20 cellular contexts compared by ENCODE assay signal in the genomic region with DNA sequence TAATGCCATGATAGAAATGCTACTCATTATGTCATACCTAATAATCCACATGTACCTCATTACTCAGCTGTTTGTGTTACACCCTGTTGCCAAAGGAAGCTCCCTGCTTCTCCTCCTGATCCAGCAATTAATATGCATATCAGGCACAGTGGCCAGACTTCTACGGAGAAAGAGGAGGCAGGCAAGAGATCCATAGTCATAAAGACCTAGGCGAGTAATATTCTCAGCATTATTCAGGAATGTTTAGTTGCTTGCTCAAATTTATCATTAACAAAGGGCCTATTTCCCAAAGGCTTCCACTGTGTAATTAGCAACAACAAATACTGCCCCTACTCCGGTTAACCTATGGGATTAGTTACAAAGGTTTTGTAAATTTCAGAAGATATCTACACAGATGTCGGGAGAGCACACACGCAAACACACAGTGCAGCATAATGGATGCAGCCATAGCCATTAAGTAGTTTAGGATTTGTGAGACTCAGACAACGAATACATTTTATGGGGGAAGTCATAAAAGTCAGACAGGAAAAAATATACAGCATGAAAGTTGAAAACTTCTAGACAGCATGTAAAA.
DNase-seq lines count a peak whose midpoint lies in the region; ATAC-seq and TF ChIP-seq lines count a peak whose summit lies in the region.
"Had no signal": no experiment of that assay in that cellular context is flagged by ENCODE, and none has a peak within 500 bp of the region (broad histone marks: within the 10 kb centered on the region; RNA-seq: fewer than 3 reads in every experiment).

No MANE protein-coding gene starts in this region.

- TF ChIP-seq CTCF in colonic mucosa (IDR thresholded peaks at IDR 0.05) (no peak), stomach (IDR thresholded peaks at IDR 0.05) (no peak), mucosa of descending colon (IDR thresholded peaks at IDR 0.05) (no peak)

- TF ChIP-seq POLR2A in stomach (IDR thresholded peaks at IDR 0.05): no peak

- H3K4me1 ChIP-seq in colonic mucosa (peaks cover 7% of the 10 kb centered on the region), stomach (peaks cover 9 to 33% (median 17%) of the 10 kb centered on the region in 4 donors), mucosa of descending colon (ENCODE audit: low read depth) (peaks cover 9% of the 10 kb centered on the region)
- H3K4me1 ChIP-seq: testis had no signal

- WGBS in stomach, 5 donors: 42 to 68% (median 46%) methylated on average over 6 of the region's 6 CpGs

- H3K36me3 ChIP-seq in colonic mucosa: no peaks in the 10 kb centered on the region
- H3K36me3 ChIP-seq in stomach: no peaks in the 10 kb centered on the region
- no peaks in the 10 kb centered on the region for H3K36me3 ChIP-seq in mucosa of descending colon (ENCODE audit: low read depth)

- no peak for ATAC-seq in mucosa of descending colon

- H3K9ac ChIP-seq in colonic mucosa (ENCODE audit: low read depth in 2 of 2, low read length in 2 of 2): no peak overlapping the region
- H3K9ac ChIP-seq: GM23248 had no signal

- no peak for TF ChIP-seq EP300 in stomach (IDR thresholded peaks at IDR 0.05)

- intact Hi-C loops in colonic mucosa (cut with DNase I): no loop called here
- intact Hi-C loops in stomach (cut with DNase I; ENCODE audit: low total_unique reads): no loop called here
- intact Hi-C loops in mucosa of descending colon (cut with DNase I, micrococcal nuclease): no loop called here

- H3K4me3 ChIP-seq in colonic mucosa (no peak overlapping the region), stomach (no peak overlapping the region), mucosa of descending colon (no peak overlapping the region)
- H3K4me3 ChIP-seq: GM23248, testis had no signal

- H3K27me3 ChIP-seq in colonic mucosa (no peaks in the 10 kb centered on the region), stomach (no peaks in the 10 kb centered on the region)
- H3K27me3 ChIP-seq: testis had no signal

- DNase-seq in DMS53 (lab: John Stamatoyannopoulos, UW): peak; percentile 47
- DNase-seq in DMS53 treated with DMSO at 0.1 percent for 48 hours (lab: John Stamatoyannopoulos, UW; ENCODE audit: unreplicated experiment): no peak
- no peak for DNase-seq in colonic mucosa
- DNase-seq in kidney tubule cell (ENCODE audit: low spot score): peak; percentile 55
- DNase-seq in stomach: no peak
- no peak for DNase-seq in mucosa of descending colon
- no peak for DNase-seq in NCI-H510A (lab: John Stamatoyannopoulos, UW)
- DNase-seq in HuH-7.5 (ENCODE audit: low spot score): no peak
- DNase-seq: activated CD4-positive, CD25-positive, alpha-beta regulatory T cell; activated gamma-delta T cell treated with Interleukin-2 at 50 U/mL for 16 hours; anterior cingulate cortex; C1 segment of cervical spinal cord; erythroblast; GM23248; left cardiac atrium; nephron progenitor cell; stimulated activated CD4-positive, alpha-beta T cell treated with anti-CD3 and anti-CD28 coated beads, Interleukin-2, amount 100 ng/mL, for 24 hours; testis had no signal

- H3K9me3 ChIP-seq in colonic mucosa (no peaks in the 10 kb centered on the region), stomach (no peaks in the 10 kb centered on the region), mucosa of descending colon (no peaks in the 10 kb centered on the region)
- H3K9me3 ChIP-seq: testis had no signal

- peak overlapping the region; percentile 14 for H3K27ac ChIP-seq in colonic mucosa
- peak overlapping the region; percentile 50 to 77 (median 62) for H3K27ac ChIP-seq in stomach
- H3K27ac ChIP-seq: 22Rv1, GM23248, RWPE1, testis had no signal

Comparison
In these comparisons a context has a peak if more than half of its experiments do, and no peak if none do; other contexts are left out.
1. DNase-seq: peak in DMS53 (single experiment) and kidney tubule cell (single experiment); none in DMS53 treated with DMSO at 0.1 percent for 48 hours (single experiment), colonic mucosa (single experiment), stomach (single experiment), mucosa of descending colon (0 of 3), NCI-H510A (single experiment) and HuH-7.5 (single experiment).